Comparison of ENCODE assay signal across 13 cellular contexts in the genomic region with DNA sequence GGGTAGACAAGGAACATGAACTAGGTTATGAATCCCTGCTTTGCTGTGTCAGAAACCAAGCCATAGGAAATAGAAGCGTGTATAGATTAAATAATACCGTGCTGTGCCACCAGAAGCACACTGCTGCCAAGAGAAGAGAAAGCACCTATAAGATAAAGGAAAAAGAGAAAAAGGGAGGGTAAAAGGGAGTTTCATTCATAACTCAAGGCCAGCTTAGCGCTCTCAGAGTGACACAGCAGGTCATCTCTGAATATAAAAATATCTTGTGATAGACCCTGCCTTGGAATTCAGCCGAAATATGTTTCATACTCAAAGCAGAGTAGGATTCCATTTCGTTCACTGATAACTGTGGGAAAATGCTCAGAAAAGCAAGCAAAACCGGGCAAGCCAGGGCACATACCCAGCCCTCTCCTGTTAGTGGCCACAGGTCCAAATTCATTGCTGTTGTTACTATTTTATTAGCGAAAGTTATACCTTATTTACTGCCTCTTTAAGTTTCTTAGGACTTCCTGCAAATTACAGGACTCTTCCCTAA. TPM values are rescaled to one million over a fixed set of nuclear protein-coding genes. Genes with fewer than 3 reads are reported as not detected.
DNase-seq lines count a peak whose midpoint lies in the region; ATAC-seq and TF ChIP-seq lines count a peak whose summit lies in the region.
"Had no signal": no experiment of that assay in that cellular context is flagged by ENCODE, and none has a peak within 500 bp of the region (broad histone marks: within the 10 kb centered on the region; RNA-seq: fewer than 3 reads in every experiment).

No MANE protein-coding gene starts in this region.

- H3K27ac ChIP-seq in SK-N-SH (ENCODE audit: low read depth in 2 of 2, low read length in 1 of 2): peak overlapping the region in 1 of 2 experiments; percentile 72; a peak in 2 of 4 replicates
- peak overlapping the region; percentile 61 for H3K27ac ChIP-seq in psoas muscle

- DNase-seq in Caco-2: no peak
- no peak for DNase-seq in SK-N-SH
- peak; percentile 62 for DNase-seq in fibroblast of the aortic adventitia (ENCODE audit: low read depth)
- DNase-seq in psoas muscle: no peak
- DNase-seq in A172 (ENCODE audit: low spot score): no peak
- no peak for DNase-seq in activated CD4-positive, alpha-beta memory T cell treated with anti-CD3 and anti-CD28 coated beads, Interleukin-2, amount 10 ng/mL, durations not matched to agents 7 days and 5 days
- DNase-seq in ureter (ENCODE audit: low spot score): no peak
- DNase-seq: activated T-cell treated with anti-CD3 and anti-CD28 coated beads, Interleukin-2, amount 50 U/mL, for 72 hours; GF-D8; NCI-H2081 treated with DMSO at 0.1 percent for 48 hours; Peyer's patch; stimulated activated CD4-positive, alpha-beta T cell treated with anti-CD3 and anti-CD28 coated beads, Interleukin-12 subunit alpha, Interleukin-12 subunit beta, amount 100 ng/mL, for 4 hours had no signal

- POLR2A ChIA-PET in Caco-2 (lab: Charles Lee) (no interaction called here), SK-N-SH (lab: Yijun Ruan, JAX) (no interaction called here)
- POLR2A ChIA-PET in activated CD4-positive, alpha-beta memory T cell treated with anti-CD3 and anti-CD28 coated beads, Interleukin-2, amount 10 ng/mL, durations not matched to agents 7 days and 5 days (lab: Charles Lee): no interaction called here

- no peak overlapping the region for H3K9ac ChIP-seq in SK-N-SH

- no peaks in the 10 kb centered on the region for H3K27me3 Mint-ChIP-seq in Caco-2 (ENCODE audit: insufficient read depth, unreplicated experiment)
- H3K27me3 Mint-ChIP-seq in activated CD4-positive, alpha-beta memory T cell treated with anti-CD3 and anti-CD28 coated beads, Interleukin-2, amount 10 ng/mL, durations not matched to agents 7 days and 5 days: peaks cover 62% of the 10 kb centered on the region

- H2AFZ ChIP-seq in SK-N-SH (ENCODE audit: low read depth): no peak overlapping the region

- H3K4me3 ChIP-seq in Caco-2 (ENCODE audit: low read depth, low read length) (no peak overlapping the region), SK-N-SH (ENCODE audit: low read depth in 2 of 2, low read length in 1 of 2) (no peak overlapping the region), fibroblast of the aortic adventitia (ENCODE audit: low read depth, low read length) (no peak overlapping the region), psoas muscle (peak overlapping the region; percentile 97)
- H3K4me3 ChIP-seq: Peyer's patch had no signal

- H3K27me3 ChIP-seq in Caco-2 (replicated peaks; ENCODE audit: control insufficient read depth, insufficient read depth, low read length) (no peaks in the 10 kb centered on the region), SK-N-SH (ENCODE audit: insufficient read depth) (no peaks in the 10 kb centered on the region), psoas muscle (ENCODE audit: insufficient read depth in 3 of 3, low read length in 2 of 3) (no peaks in the 10 kb centered on the region)
- H3K27me3 ChIP-seq: Peyer's patch had no signal

- H3K4me1 Mint-ChIP-seq in Caco-2 (ENCODE audit: low read depth, unreplicated experiment): peaks cover 56% of the 10 kb centered on the region
- H3K4me1 Mint-ChIP-seq in activated CD4-positive, alpha-beta memory T cell treated with anti-CD3 and anti-CD28 coated beads, Interleukin-2, amount 10 ng/mL, durations not matched to agents 7 days and 5 days: peaks cover under 1% of the 10 kb centered on the region

- no TSS peak for BruUV-seq in Caco-2 (replicated peaks; lab: Mats Ljungman, UMichigan)

- intact Hi-C loops in Caco-2 (cut with micrococcal nuclease; ENCODE audit: unreplicated experiment): no loop called here
- intact Hi-C loops in psoas muscle (cut with DNase I): loop anchor here (5.0 to 10.0 kb wide), 2 partner anchors 190 to 607 kb away; no protein-coding TSS in a partner anchor

- H3K79me2 ChIP-seq in SK-N-SH (ENCODE audit: insufficient read depth): peaks cover 96% of the 10 kb centered on the region

- H3F3A ChIP-seq in SK-N-SH (replicated peaks; ENCODE audit: insufficient read depth): peaks cover 12% of the 10 kb centered on the region

- peak overlapping the region; percentile 69 for H3K27ac Mint-ChIP-seq in Caco-2 (ENCODE audit: unreplicated experiment)
- no peak overlapping the region for H3K27ac Mint-ChIP-seq in activated CD4-positive, alpha-beta memory T cell treated with anti-CD3 and anti-CD28 coated beads, Interleukin-2, amount 10 ng/mL, durations not matched to agents 7 days and 5 days
- H3K27ac Mint-ChIP-seq: activated T-cell treated with anti-CD3 and anti-CD28 coated beads, Interleukin-2, amount 50 U/mL, for 72 hours had no signal

- peaks cover 65% of the 10 kb centered on the region for H4K20me1 ChIP-seq in SK-N-SH (ENCODE audit: insufficient read depth)

- 67% methylated on average over 7 of the region's 7 CpGs for WGBS in SK-N-SH (ENCODE audit: low lambda C conversion rate)
- 25 to 52% (median 36%) methylated on average over 7 of the region's 7 CpGs for WGBS in psoas muscle, 3 donors

- TF ChIP-seq EP300 in SK-N-SH (IDR thresholded peaks at IDR 0.05; ENCODE audit: borderline replicate concordance in 1 of 2, low read depth in 1 of 2, low read length in 1 of 2): no peak

- no peak overlapping the region for H3K4me3 Mint-ChIP-seq in Caco-2 (ENCODE audit: unreplicated experiment)
- H3K4me3 Mint-ChIP-seq in activated CD4-positive, alpha-beta memory T cell treated with anti-CD3 and anti-CD28 coated beads, Interleukin-2, amount 10 ng/mL, durations not matched to agents 7 days and 5 days: no peak overlapping the region
- H3K4me3 Mint-ChIP-seq: activated T-cell treated with anti-CD3 and anti-CD28 coated beads, Interleukin-2, amount 50 U/mL, for 72 hours had no signal

- CTCF ChIA-PET in Caco-2 (lab: Charles Lee) (interaction anchor here (1.4 kb wide), 1 partner anchor 9 kb away, joined by 4 read pairs; a partner anchor contains a TSS), SK-N-SH (lab: Yijun Ruan, JAX) (interaction anchor here (1.4 kb wide), 1 partner anchor 9 kb away, joined by 3 read pairs; no protein-coding TSS in a partner anchor)
- CTCF ChIA-PET in activated CD4-positive, alpha-beta memory T cell treated with anti-CD3 and anti-CD28 coated beads, Interleukin-2, amount 10 ng/mL, durations not matched to agents 7 days and 5 days (lab: Charles Lee): no interaction called here

- H3K36me3 ChIP-seq in Caco-2 (ENCODE audit: control insufficient read depth, insufficient read depth, low read length) (peaks cover 7% of the 10 kb centered on the region), SK-N-SH (replicated peaks in 1 of 2; ENCODE audit: control insufficient read depth in 1 of 2, insufficient read depth in 2 of 2, low read length in 1 of 2) (peaks cover 12 to 67% of the 10 kb centered on the region in 2 experiments), psoas muscle (ENCODE audit: insufficient read depth in 1 of 2, low read depth in 1 of 2) (peaks cover 0 to 53% of the 10 kb centered on the region in 2 donors)

- H3K4me2 ChIP-seq in SK-N-SH: peak overlapping the region; percentile 22; the same call in 1 of the 2 replicates

- ATAC-seq in psoas muscle: no peak
- ATAC-seq in GM19328 (IDR thresholded peaks at IDR 0.05; ENCODE audit: unreplicated experiment): no peak
- ATAC-seq: activated T-cell treated with anti-CD3 and anti-CD28 coated beads, Interleukin-2, amount 50 U/mL, for 72 hours had no signal

- H3K36me3 Mint-ChIP-seq in Caco-2 (ENCODE audit: insufficient read depth, unreplicated experiment): peaks cover 94% of the 10 kb centered on the region
- no peaks in the 10 kb centered on the region for H3K36me3 Mint-ChIP-seq in activated CD4-positive, alpha-beta memory T cell treated with anti-CD3 and anti-CD28 coated beads, Interleukin-2, amount 10 ng/mL, durations not matched to agents 7 days and 5 days (ENCODE audit: low read depth)

- TF ChIP-seq RAD21 in SK-N-SH (IDR thresholded peaks at IDR 0.05; ENCODE audit: low read length): no peak

- no peaks in the 10 kb centered on the region for H3K9me2 ChIP-seq in SK-N-SH

- H3K9me3 ChIP-seq in Caco-2 (no peaks in the 10 kb centered on the region), SK-N-SH (no peaks in the 10 kb centered on the region), psoas muscle (no peaks in the 10 kb centered on the region)
- H3K9me3 ChIP-seq: Peyer's patch had no signal

- H3K9me3 Mint-ChIP-seq in Caco-2 (ENCODE audit: unreplicated experiment): no peaks in the 10 kb centered on the region
- H3K9me3 Mint-ChIP-seq in activated CD4-positive, alpha-beta memory T cell treated with anti-CD3 and anti-CD28 coated beads, Interleukin-2, amount 10 ng/mL, durations not matched to agents 7 days and 5 days: no peaks in the 10 kb centered on the region
- H3K9me3 Mint-ChIP-seq: activated T-cell treated with anti-CD3 and anti-CD28 coated beads, Interleukin-2, amount 50 U/mL, for 72 hours had no signal

- peaks cover 59% of the 10 kb centered on the region for H3K4me1 ChIP-seq in Caco-2
- H3K4me1 ChIP-seq in SK-N-SH (ENCODE audit: control insufficient read depth in 1 of 2, insufficient read depth in 2 of 2, low read depth in 1 of 2, low read length in 1 of 2): peaks cover 0 to 40% of the 10 kb centered on the region in 2 experiments; a peak in 3 of 4 replicates
- peaks cover 58% of the 10 kb centered on the region for H3K4me1 ChIP-seq in psoas muscle

- TF ChIP-seq CTCF in Caco-2 (IDR thresholded peaks at IDR 0.05; ENCODE audit: insufficient read depth in 1 of 2, low read depth in 1 of 2, low read length in 1 of 2, severe bottlenecking in 1 of 2, unreplicated experiment in 1 of 2): no peak
- TF ChIP-seq CTCF in SK-N-SH (IDR thresholded peaks at IDR 0.05): no peak
- no peak for TF ChIP-seq CTCF in fibroblast of the aortic adventitia (IDR thresholded peaks at IDR 0.05; ENCODE audit: insufficient read depth, low read length)
- TF ChIP-seq CTCF in psoas muscle (IDR thresholded peaks at IDR 0.05): no peak

TF ChIP-seq in SK-N-SH, 30 proteins besides CTCF, POLR2A, EP300 and RAD21 (continues in another document):
- no peak for TF ChIP-seq ELF1 (IDR thresholded peaks at IDR 0.05)

RNA-seq across cellular contexts. Expression of a gene that starts 8.7 kb away (rescaled TPM):
- total RNA-seq in Caco-2 (2022) (69.1 and 69.8 TPM in 2 replicates), fibroblast of the aortic adventitia (ENCODE audit: low replicate concordance) (39.2 and 46.7 TPM in 2 replicates), psoas muscle (10 to 100 TPM; 10.4 to 35.4 (median 16.0) TPM), ureter (161 TPM)
- polyA plus RNA-seq in SK-N-SH (2012; rRNA removed) (6.0 and 7.7 TPM in 2 replicates), psoas muscle (1 to 10 TPM; 5.4 to 6.5 (median 5.6) TPM)
- 3.7 TPM in 2 replicates for polyA plus RNA-seq in SK-N-SH (2012; cell fraction: cytosol; rRNA removed)
- 27.9 and 48.5 TPM in 2 replicates for polyA plus RNA-seq in SK-N-SH (2012; cell fraction: nucleus; rRNA removed)
- total RNA-seq in A172 (2014; rRNA removed; shearing (Covaris generic)): 6.2 and 9.4 TPM in 2 replicates
- under 1 TPM; 0.15 to 0.30 TPM for total RNA-seq in activated CD4-positive, alpha-beta memory T cell treated with anti-CD3 and anti-CD28 coated beads, Interleukin-2, amount 10 ng/mL, durations not matched to agents 7 days and 5 days
